ENCODE assay signal across 8 cellular contexts in genomic region chr5:66840527-66841013, GRCh38.
DNase-seq lines count a peak whose midpoint lies in the region; ATAC-seq and TF ChIP-seq lines count a peak whose summit lies in the region.

No MANE protein-coding gene starts in this region.

- no peaks in the 10 kb centered on the region for H3K27me3 Mint-ChIP-seq in activated T-helper 1 cell treated with anti-CD3 and anti-CD28 coated beads, Interleukin-12 subunit alpha, Interleukin-12 subunit beta, Interleukin-2, Interleukin-4 antibody, amounts not matched to agents 30 ng/mL and 10 ng/mL and 1 ng/mL, durations not matched to agents 14 hours and 24 hours and 36 hours (ENCODE audit: insufficient read depth)
- peaks cover 6% of the 10 kb centered on the region for H3K27me3 Mint-ChIP-seq in endothelial cell (ENCODE audit: unreplicated experiment)

- H3K36me3 ChIP-seq in spleen = no peaks in the 10 kb centered on the region

- H3K4me1 ChIP-seq in spleen = no peaks in the 10 kb centered on the region

- H3K4me3 Mint-ChIP-seq in activated T-helper 1 cell treated with anti-CD3 and anti-CD28 coated beads, Interleukin-12 subunit alpha, Interleukin-12 subunit beta, Interleukin-2, Interleukin-4 antibody, amounts not matched to agents 30 ng/mL and 10 ng/mL and 1 ng/mL, durations not matched to agents 14 hours and 24 hours and 36 hours = peak overlapping the region; percentile 38
- no peak overlapping the region for H3K4me3 Mint-ChIP-seq in endothelial cell (ENCODE audit: unreplicated experiment)

- no peaks in the 10 kb centered on the region for H3K27me3 ChIP-seq in spleen (replicated peaks in 1 of 7)

- ATAC-seq in GM19468 (IDR thresholded peaks at IDR 0.05; ENCODE audit: extremely low read depth, unreplicated experiment) (peak; percentile 98), HG03432 (IDR thresholded peaks at IDR 0.05; ENCODE audit: unreplicated experiment) (peak; percentile 99)

- POLR2A ChIA-PET in HEK293T (lab: Yijun Ruan, JAX) = interaction anchor here (0.8 to 1.2 kb wide), 2 partner anchors 12 to 92 kb away, joined by 3 to 4 read pairs; no protein-coding TSS in a partner anchor

- H3K4me1 Mint-ChIP-seq in activated T-helper 1 cell treated with anti-CD3 and anti-CD28 coated beads, Interleukin-12 subunit alpha, Interleukin-12 subunit beta, Interleukin-2, Interleukin-4 antibody, amounts not matched to agents 30 ng/mL and 10 ng/mL and 1 ng/mL, durations not matched to agents 14 hours and 24 hours and 36 hours (ENCODE audit: low read depth) = peaks cover 81% of the 10 kb centered on the region
- H3K4me1 Mint-ChIP-seq in endothelial cell (ENCODE audit: unreplicated experiment) = peaks cover 70% of the 10 kb centered on the region

- H3K9me3 Mint-ChIP-seq in activated T-helper 1 cell treated with anti-CD3 and anti-CD28 coated beads, Interleukin-12 subunit alpha, Interleukin-12 subunit beta, Interleukin-2, Interleukin-4 antibody, amounts not matched to agents 30 ng/mL and 10 ng/mL and 1 ng/mL, durations not matched to agents 14 hours and 24 hours and 36 hours = peaks cover 8% of the 10 kb centered on the region
- H3K9me3 Mint-ChIP-seq in endothelial cell (ENCODE audit: unreplicated experiment) = no peaks in the 10 kb centered on the region

- intact Hi-C loops in activated T-helper 1 cell treated with anti-CD3 and anti-CD28 coated beads, Interleukin-12 subunit alpha, Interleukin-12 subunit beta, Interleukin-2, Interleukin-4 antibody, amounts not matched to agents 30 ng/mL and 10 ng/mL and 1 ng/mL, durations not matched to agents 14 hours and 24 hours and 36 hours (cut with micrococcal nuclease) = loop anchor here (1.0 to 5.0 kb wide), 8 partner anchors 10 to 913 kb away; partner anchors contain the start of gene ERBIN
- intact Hi-C loops in spleen (cut with DNase I; ENCODE audit: low total_unique reads) (no loop called here), cardiac septum (cut with DNase I) (no loop called here)

- no peak for TF ChIP-seq POLR2A in spleen (IDR thresholded peaks at IDR 0.05)

- CTCF ChIA-PET in HEK293T (lab: Yijun Ruan, JAX) = interaction anchor here (1.0 kb wide), 1 partner anchor 10 kb away, joined by 3 read pairs; no protein-coding TSS in a partner anchor

- peak overlapping the region in 2 of 8 donors; percentile 1 to 3 for H3K27ac ChIP-seq in spleen

- H3K4me3 ChIP-seq in GM12865 (ENCODE audit: low read depth, low read length) = no peak overlapping the region
- H3K4me3 ChIP-seq in spleen = no peak overlapping the region

- peaks cover 29% of the 10 kb centered on the region for H3K36me3 Mint-ChIP-seq in activated T-helper 1 cell treated with anti-CD3 and anti-CD28 coated beads, Interleukin-12 subunit alpha, Interleukin-12 subunit beta, Interleukin-2, Interleukin-4 antibody, amounts not matched to agents 30 ng/mL and 10 ng/mL and 1 ng/mL, durations not matched to agents 14 hours and 24 hours and 36 hours (ENCODE audit: low read depth)
- peaks cover 33% of the 10 kb centered on the region for H3K36me3 Mint-ChIP-seq in endothelial cell (ENCODE audit: low read depth, unreplicated experiment)

- H3K9me3 ChIP-seq in spleen = no peaks in the 10 kb centered on the region

- WGBS in spleen, 5 donors = 38 to 51% (median 49%) methylated on average over 2 of the region's 2 CpGs

- TF ChIP-seq CTCF in GM12865 (IDR thresholded peaks at IDR 0.05; ENCODE audit: insufficient read depth, low read depth, low read length, missing control alignments) = no peak
- TF ChIP-seq CTCF in endothelial cell (IDR thresholded peaks at IDR 0.05; ENCODE audit: unreplicated experiment) = no peak
- TF ChIP-seq CTCF in spleen (IDR thresholded peaks at IDR 0.05 in 8 of 11, conservative IDR thresholded peaks at IDR 0.05 in 3 of 11) = no peak

- DNase-seq in GM12865 (ENCODE audit: low read depth) (peak; percentile 85), HEK293T (ENCODE audit: extremely low spot score) (no peak), endothelial cell (ENCODE audit: low spot score) (no peak), spleen (no peak), cardiac septum (ENCODE audit: low spot score) (no peak)
- DNase-seq in activated T-helper 1 cell treated with anti-CD3 and anti-CD28 coated beads, Interleukin-12 subunit alpha, Interleukin-12 subunit beta, Interleukin-2, Interleukin-4 antibody, amounts not matched to agents 30 ng/mL and 10 ng/mL and 1 ng/mL, durations not matched to agents 14 hours and 24 hours and 36 hours (ENCODE audit: low spot score) = peak; percentile 53

- H3K27ac Mint-ChIP-seq in activated T-helper 1 cell treated with anti-CD3 and anti-CD28 coated beads, Interleukin-12 subunit alpha, Interleukin-12 subunit beta, Interleukin-2, Interleukin-4 antibody, amounts not matched to agents 30 ng/mL and 10 ng/mL and 1 ng/mL, durations not matched to agents 14 hours and 24 hours and 36 hours = peak overlapping the region; percentile 81
- no peak overlapping the region for H3K27ac Mint-ChIP-seq in endothelial cell (ENCODE audit: unreplicated experiment)

TF ChIP-seq in HEK293T, 16 proteins besides CTCF, POLR2A, EP300 and RAD21:
- TF ChIP-seq FOXA1 (IDR thresholded peaks at IDR 0.05) = no peak
- TF ChIP-seq FOXK2 (IDR thresholded peaks at IDR 0.05) = no peak
- TF ChIP-seq HDGF (IDR thresholded peaks at IDR 0.05; ENCODE audit: borderline replicate concordance) = no peak
- no peak for TF ChIP-seq FOXM1 (IDR thresholded peaks at IDR 0.05; ENCODE audit: borderline replicate concordance)
- TF ChIP-seq PKNOX1 (IDR thresholded peaks at IDR 0.05) = no peak
- no peak for TF ChIP-seq CTBP1 (IDR thresholded peaks at IDR 0.05; ENCODE audit: borderline replicate concordance)
- no peak for TF ChIP-seq L3MBTL2 (conservative IDR thresholded peaks at IDR 0.05)
- no peak for TF ChIP-seq SP1 (IDR thresholded peaks at IDR 0.05)
- TF ChIP-seq LEF1 (IDR thresholded peaks at IDR 0.05; ENCODE audit: borderline replicate concordance) = no peak
- TF ChIP-seq ARNT (IDR thresholded peaks at IDR 0.05) = no peak
- no peak for TF ChIP-seq ELF4 (IDR thresholded peaks at IDR 0.05)
- no peak for TF ChIP-seq SUZ12 (IDR thresholded peaks at IDR 0.05)

Comparison
In these comparisons a context has a peak if more than half of its experiments do, and no peak if none do; other contexts are left out.
1. DNase-seq: peak in GM12865 (single experiment) and activated T-helper 1 cell treated with anti-CD3 and anti-CD28 coated beads, Interleukin-12 subunit alpha, Interleukin-12 subunit beta, Interleukin-2, Interleukin-4 antibody, amounts not matched to agents 30 ng/mL and 10 ng/mL and 1 ng/mL, durations not matched to agents 14 hours and 24 hours and 36 hours (single experiment); none in HEK293T (single experiment), endothelial cell (single experiment), spleen (single experiment) and cardiac septum (single experiment).